ENCODE assay signal across 19 cellular contexts in the genomic region with DNA sequence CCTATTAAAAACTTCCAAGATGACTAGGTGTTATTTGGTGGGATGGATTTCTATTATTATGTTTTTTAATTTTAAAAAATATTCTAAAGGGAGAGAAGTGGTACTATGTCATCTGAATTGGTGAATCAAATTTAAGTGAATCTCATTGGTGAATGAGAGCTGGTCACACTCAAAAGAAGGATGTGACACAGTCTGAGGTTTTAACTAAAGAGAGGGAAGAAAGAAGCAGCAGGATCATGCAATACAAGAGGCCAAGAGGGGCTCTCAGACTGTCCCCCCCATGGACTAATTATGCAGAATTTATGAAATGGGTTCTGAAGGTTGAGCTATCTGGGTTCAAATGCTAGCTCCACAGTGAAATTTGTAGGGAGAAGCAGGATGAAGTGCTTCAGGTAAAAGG. TPM values are rescaled to one million over a fixed set of nuclear protein-coding genes. Genes with fewer than 3 reads are reported as not detected.
DNase-seq lines count a peak whose midpoint lies in the region; ATAC-seq, FAIRE-seq and TF ChIP-seq lines count a peak whose summit lies in the region.
"Had no signal": no experiment of that assay in that cellular context is flagged by ENCODE, and none has a peak within 500 bp of the region (broad histone marks: within the 10 kb centered on the region; RNA-seq: fewer than 3 reads in every experiment).

No MANE protein-coding gene starts in this region.

- DNase-seq in GM12892 (ENCODE audit: insufficient read length) (no peak), IMR-90 (no peak), GM12878 (ENCODE audit: low read depth, low spot score) (no peak), neuronal stem cell (ENCODE audit: low spot score) (no peak), NCI-H2029 treated with DMSO at 0.1 percent for 48 hours (lab: John Stamatoyannopoulos, UW) (no peak), NAMALWA (ENCODE audit: low spot score) (no peak), stomach (no peak)
- no peak for DNase-seq in stimulated activated CD4-positive, alpha-beta T cell treated with anti-CD3 and anti-CD28 coated beads, Interleukin-2, amount 100 ng/mL, for 24 hours
- DNase-seq: activated CD4-positive, alpha-beta T cell treated with anti-CD3 and anti-CD28 coated beads for 36 hours; activated CD8-positive, alpha-beta memory T cell treated with anti-CD3 and anti-CD28 coated beads, Interleukin-2, amount 50 U/mL, for 4 hours; activated naive CD4-positive, alpha-beta T cell treated with Interleukin-2 at 50 U/mL for 16 hours; cortex of kidney; NCI-H2081 treated with DMSO at 0.1 percent for 48 hours; NCI-H748 treated with DMSO at 0.1 percent for 48 hours; posterior cingulate gyrus; Right ventricle myocardium superior; T-helper 2 cell had no signal

- H3K4me2 ChIP-seq in IMR-90 (ENCODE audit: low read depth, low read length) (no peak overlapping the region), GM12878 (ENCODE audit: control insufficient read depth, insufficient read depth) (peak overlapping the region; percentile 6), neuronal stem cell (ENCODE audit: insufficient read depth, low read length, poor library complexity, severe bottlenecking) (no peak overlapping the region)

- H4K8ac ChIP-seq in IMR-90 (ENCODE audit: low read depth in 2 of 2, low read length in 2 of 2), result no peak overlapping the region
- no peak overlapping the region for H4K8ac ChIP-seq in neuronal stem cell (ENCODE audit: low read depth, low read length)

- RAD21 ChIA-PET in GM12878 (lab: Charles Lee; ENCODE audit: unreplicated experiment), result interaction anchor here (1.0 to 1.6 kb wide), 3 partner anchors 13 to 37 kb away, joined by 6 to 15 read pairs (median 6); no protein-coding TSS in a partner anchor

- CTCF ChIA-PET in IMR-90 (lab: Yijun Ruan, JAX), result interaction anchor here (1.0 kb wide), 1 partner anchor 23 kb away, joined by 4 read pairs; no protein-coding TSS in a partner anchor
- CTCF ChIA-PET in GM12878 (lab: Yijun Ruan, JAX), result interaction anchor here (0.7 to 2.1 kb wide), 7 partner anchors 10 to 35 kb away, joined by 3 to 6 read pairs (median 3); no protein-coding TSS in a partner anchor

- H2BK5ac ChIP-seq in IMR-90 (ENCODE audit: low read depth, low read length, poor library complexity, severe bottlenecking) (no peak overlapping the region), neuronal stem cell (ENCODE audit: low read length) (no peak overlapping the region)

- H3K23ac ChIP-seq in IMR-90 (ENCODE audit: low read depth, low read length), result no peak overlapping the region
- H3K23ac ChIP-seq in neuronal stem cell (ENCODE audit: low read depth, low read length, poor library complexity), result no peak overlapping the region

- TF ChIP-seq EP300 in GM12878 (IDR thresholded peaks at IDR 0.05; ENCODE audit: borderline replicate concordance in 1 of 2, control insufficient read depth in 1 of 2, low read depth in 2 of 2, low read length in 2 of 2) (no peak), stomach (IDR thresholded peaks at IDR 0.05) (no peak)

- no peak overlapping the region for H3K56ac ChIP-seq in IMR-90 (ENCODE audit: extremely low read depth, insufficient read depth, low read length)

- H4K91ac ChIP-seq in IMR-90 (ENCODE audit: insufficient read depth, low read depth, low read length) (no peak overlapping the region), neuronal stem cell (ENCODE audit: low read depth, low read length, poor library complexity) (no peak overlapping the region)

- no peak overlapping the region for H2BK12ac ChIP-seq in neuronal stem cell (ENCODE audit: low read length)

- H4K5ac ChIP-seq in IMR-90 (ENCODE audit: low read depth, low read length), result no peak overlapping the region

- TF ChIP-seq CTCF in IMR-90 (conservative IDR thresholded peaks at IDR 0.05; ENCODE audit: low read depth, low read length) (no peak), GM12878 (IDR thresholded peaks at IDR 0.05 in 2 of 3, conservative IDR thresholded peaks at IDR 0.05 in 1 of 3; ENCODE audit: control insufficient read depth in 2 of 3, extremely low read depth in 1 of 3, insufficient read depth in 1 of 3, low read depth in 3 of 3, low read length in 3 of 3) (no peak), stomach (IDR thresholded peaks at IDR 0.05) (no peak)

- BruUV-seq in IMR-90 (replicated peaks; lab: Mats Ljungman, UMichigan), result no TSS peak
- BruUV-seq in GM12878 (replicated peaks; lab: Mats Ljungman, UMichigan), result no TSS peak

- FAIRE-seq in GM12892 (lab: Jason Lieb, UNC), result peak; percentile 30
- no peak for FAIRE-seq in GM12878 (lab: Jason Lieb, UNC)
- FAIRE-seq: D721Med had no signal

- no peak overlapping the region for H2AFZ ChIP-seq in IMR-90 (replicated peaks; ENCODE audit: low read length, poor library complexity)
- no peak overlapping the region for H2AFZ ChIP-seq in GM12878 (ENCODE audit: control insufficient read depth, low read depth, low read length)
- peak overlapping the region; percentile 49 for H2AFZ ChIP-seq in neuronal stem cell (ENCODE audit: low read length)

- no peak overlapping the region for H3K27ac ChIP-seq in IMR-90 (ENCODE audit: insufficient read depth, low read length)
- H3K27ac ChIP-seq in GM12878 (ENCODE audit: control insufficient read depth, insufficient read depth), result peak overlapping the region; percentile 34; the same call in 1 of the 2 replicates
- H3K27ac ChIP-seq in neuronal stem cell (replicated peaks; ENCODE audit: low read length), result no peak overlapping the region
- peak overlapping the region in 1 of 5 donors; percentile 14 for H3K27ac ChIP-seq in stomach

- H3K9me3 ChIP-seq in IMR-90 (ENCODE audit: control insufficient read depth, insufficient read depth, low read length), result no peaks in the 10 kb centered on the region
- H3K9me3 ChIP-seq in GM12878 (replicated peaks; ENCODE audit: control insufficient read depth, insufficient read depth, low read length), result peaks cover under 1% of the 10 kb centered on the region; the same call in 1 of the 3 replicates
- no peaks in the 10 kb centered on the region for H3K9me3 ChIP-seq in neuronal stem cell (replicated peaks in 1 of 2; ENCODE audit: control insufficient read depth in 2 of 2, insufficient read depth in 1 of 2, low read depth in 1 of 2, low read length in 2 of 2)
- no peaks in the 10 kb centered on the region for H3K9me3 ChIP-seq in stomach
- H3K9me3 ChIP-seq: mucosa of descending colon had no signal

- ATAC-seq in IMR-90 (ENCODE audit: low read depth), result no peak
- peak; percentile 36 for ATAC-seq in GM12878
- ATAC-seq: activated CD4-positive, alpha-beta T cell treated with anti-CD3 and anti-CD28 coated beads for 36 hours had no signal

- H3K79me1 ChIP-seq in IMR-90 (ENCODE audit: low read depth in 1 of 2, low read length in 2 of 2) (no peaks in the 10 kb centered on the region), neuronal stem cell (ENCODE audit: low read depth, low read length) (no peaks in the 10 kb centered on the region)

- H3K36me3 ChIP-seq in IMR-90 (ENCODE audit: control insufficient read depth, insufficient read depth, low read length), result no peaks in the 10 kb centered on the region
- H3K36me3 ChIP-seq in GM12878 (ENCODE audit: control insufficient read depth in 2 of 2, insufficient read depth in 2 of 2, low read length in 1 of 2), result peaks cover 0 to 2% of the 10 kb centered on the region in 2 experiments; a peak in 2 of 4 replicates
- H3K36me3 ChIP-seq in neuronal stem cell (replicated peaks in 1 of 2; ENCODE audit: control insufficient read depth in 2 of 2, insufficient read depth in 2 of 2, low read length in 2 of 2), result no peaks in the 10 kb centered on the region
- no peaks in the 10 kb centered on the region for H3K36me3 ChIP-seq in stomach

- no peak overlapping the region for H3K9ac ChIP-seq in IMR-90 (ENCODE audit: low read depth, low read length)
- no peak overlapping the region for H3K9ac ChIP-seq in GM12878 (ENCODE audit: control insufficient read depth, insufficient read depth, low read length)
- no peak overlapping the region for H3K9ac ChIP-seq in neuronal stem cell (ENCODE audit: low read depth, low read length, poor library complexity)

- H3K4me1 ChIP-seq in IMR-90 (ENCODE audit: control insufficient read depth, insufficient read depth, low read length), result peaks cover 8% of the 10 kb centered on the region; the same call in 1 of the 2 replicates
- H3K4me1 ChIP-seq in GM12878 (ENCODE audit: control insufficient read depth, insufficient read depth, low read length), result peaks cover 21% of the 10 kb centered on the region
- H3K4me1 ChIP-seq in neuronal stem cell (ENCODE audit: control insufficient read depth in 2 of 2, insufficient read depth in 1 of 2, low read depth in 1 of 2, low read length in 2 of 2), result peaks cover 2 to 20% of the 10 kb centered on the region in 2 donors
- peaks cover 0 to 33% (median 11%) of the 10 kb centered on the region in 4 donors for H3K4me1 ChIP-seq in stomach

- H2BK15ac ChIP-seq in IMR-90 (ENCODE audit: low read depth, low read length), result 0 out of 3 replicates have a peak overlapping the region, but pooled peaks have one; percentile 32
- no peak overlapping the region for H2BK15ac ChIP-seq in neuronal stem cell (ENCODE audit: low read length)

- H2AK9ac ChIP-seq in IMR-90 (replicated peaks; ENCODE audit: low read depth, low read length, poor library complexity), result no peak overlapping the region

- TF ChIP-seq RAD21 in IMR-90 (IDR thresholded peaks at IDR 0.05; ENCODE audit: low read length) (no peak), GM12878 (IDR thresholded peaks at IDR 0.05; ENCODE audit: insufficient read depth, low read depth, low read length) (no peak)

- H3K9me1 ChIP-seq in IMR-90 (ENCODE audit: insufficient read depth, low read length), result no peaks in the 10 kb centered on the region; the same call in 1 of the 2 replicates

- no peaks in the 10 kb centered on the region for H3K27me3 ChIP-seq in IMR-90 (ENCODE audit: control insufficient read depth, insufficient read depth, low read length)
- H3K27me3 ChIP-seq in GM12878 (replicated peaks in 1 of 2; ENCODE audit: control insufficient read depth in 2 of 2, insufficient read depth in 2 of 2, low read length in 1 of 2), result no peaks in the 10 kb centered on the region
- no peaks in the 10 kb centered on the region for H3K27me3 ChIP-seq in neuronal stem cell (ENCODE audit: control insufficient read depth in 3 of 3, insufficient read depth in 3 of 3, low read depth in 1 of 3, low read length in 3 of 3)
- no peaks in the 10 kb centered on the region for H3K27me3 ChIP-seq in stomach

- no peak overlapping the region for H2AK5ac ChIP-seq in IMR-90 (ENCODE audit: low read depth, low read length)
- H2AK5ac ChIP-seq in neuronal stem cell (ENCODE audit: low read depth, low read length), result no peak overlapping the region

- no peak overlapping the region for H2BK20ac ChIP-seq in IMR-90 (ENCODE audit: low read depth, low read length)

- TF ChIP-seq POLR2A in GM12892 (IDR thresholded peaks at IDR 0.05; ENCODE audit: low read depth, low read length), result no peak
- no peak for TF ChIP-seq POLR2A in IMR-90 (IDR thresholded peaks at IDR 0.05; ENCODE audit: low read depth, low read length)
- TF ChIP-seq POLR2A in GM12878 (IDR thresholded peaks at IDR 0.05; ENCODE audit: low read depth, low read length), result no peak
- no peak for TF ChIP-seq POLR2A in stomach (IDR thresholded peaks at IDR 0.05)

- H3K18ac ChIP-seq in IMR-90 (ENCODE audit: low read depth, low read length) (peak overlapping the region; percentile 28; the same call in 1 of the 2 replicates), neuronal stem cell (ENCODE audit: low read length) (no peak overlapping the region)

- peaks cover 40% of the 10 kb centered on the region for H3K79me2 ChIP-seq in GM12878 (ENCODE audit: control insufficient read depth, insufficient read depth, low read length)

- H3K4ac ChIP-seq in IMR-90 (ENCODE audit: low read depth, low read length) (no peak overlapping the region), neuronal stem cell (ENCODE audit: low read length) (no peak overlapping the region)

- H3K4me3 ChIP-seq in IMR-90 (ENCODE audit: insufficient read depth, low read depth, low read length), result no peak overlapping the region
- H3K4me3 ChIP-seq in GM12878, result no peak overlapping the region
- H3K4me3 ChIP-seq in neuronal stem cell (ENCODE audit: low read length in 2 of 2), result no peak overlapping the region
- H3K4me3 ChIP-seq in stomach, result no peak overlapping the region
- H3K4me3 ChIP-seq: mucosa of descending colon had no signal

- POLR2A ChIA-PET in IMR-90 (lab: Charles Lee; ENCODE audit: unreplicated experiment) (no interaction called here), GM12878 (lab: Charles Lee) (interaction anchor here (0.6 to 5.0 kb wide), 4 partner anchors 12 to 1317 kb away, joined by 3 to 49 read pairs (median 10); no protein-coding TSS in a partner anchor)

- H2BK120ac ChIP-seq in IMR-90 (ENCODE audit: low read depth, low read length) (no peak overlapping the region), neuronal stem cell (ENCODE audit: low read depth, low read length) (no peak overlapping the region)

- H3K14ac ChIP-seq in IMR-90 (replicated peaks; ENCODE audit: low read depth, low read length) (no peak overlapping the region), neuronal stem cell (ENCODE audit: low read length) (no peak overlapping the region)

- H4K20me1 ChIP-seq in IMR-90 (ENCODE audit: insufficient read depth, low read length) (no peaks in the 10 kb centered on the region), GM12878 (ENCODE audit: control insufficient read depth, insufficient read depth) (no peaks in the 10 kb centered on the region)

- intact Hi-C loops in IMR-90 (cut with micrococcal nuclease), result no loop called here
- intact Hi-C loops in GM12878 (cut with micrococcal nuclease; ENCODE audit: unreplicated experiment), result loop anchor here (1.0 kb wide), 1 partner anchor 110 kb away; no protein-coding TSS in a partner anchor
- intact Hi-C loops in stomach (cut with DNase I; ENCODE audit: low total_unique reads), result no loop called here

- in situ Hi-C loops in IMR-90 (cut with MboI; ENCODE audit: low sequenced_read_pairs) (no loop called here), GM12878 (cut with MboI) (no loop called here)

- dilution Hi-C loops in IMR-90 (cut with HindIII; ENCODE audit: low sequenced_read_pairs, unreplicated experiment), result no loop called here

- SMC1A ChIA-PET in GM12878 (lab: Charles Lee; ENCODE audit: uncharacterized antibody, unreplicated experiment), result interaction anchor here (0.7 to 6.7 kb wide), 9 partner anchors 12 to 110 kb away, joined by 3 to 123 read pairs (median 4); partner anchors contain the start of gene MACC1

RNA-seq across cellular contexts. Expression of gene MACC1, which starts 16.2 kb away (rescaled TPM):
- 12.8 TPM for polyA plus RNA-seq in GM12892 (2012; ENCODE audit: missing spikeins)
- total RNA-seq in IMR-90 (2012; rRNA removed) (under 0.01 TPM in 2 replicates), GM12878 (2014; rRNA removed) (23.7 and 31.0 TPM in 2 replicates), GM12878 (2014; rRNA removed; fragmentation: Illumina TruSeq; extraction: Trizol) (47.7 and 47.8 TPM in 2 replicates), GM12878 (2021) (26.6 and 27.6 TPM in 2 replicates), stomach (10 to 100 TPM in 2 of 5 donors, 1 to 10 TPM in 2, not detected in 1; 2.0 to 41.7 (median 14.5) TPM)
- polyA plus RNA-seq in IMR-90 (2012; rRNA removed) (not detected in 2 replicates), GM12878 (2011; rRNA removed) (61.1 and 99.6 TPM in 2 replicates), GM12878 (2014; fragmentation: Illumina TruSeq; extraction: Trizol) (14.4 and 16.0 TPM in 2 replicates), GM12878 (2014; fragmentation: Nextera tagmentation; extraction: Ambion mirVana) (10 to 100 TPM in 1 of 2 experiments, 1 to 10 TPM in 1; 6.0 to 10.9 TPM), GM12878 (2014; rRNA removed) (6.5 and 8.0 TPM in 2 replicates), GM12878 (2016; fragmentation: Nextera tagmentation; extraction: Ambion mirVana) (10 to 100 TPM in 1 of 2 experiments, 1 to 10 TPM in 1; 9.0 to 11.0 TPM), stomach (1 to 10 TPM in 2 of 3 donors, under 1 TPM in 1; 0.76 to 2.2 (median 1.4) TPM)
- not detected in 2 replicates for polyA plus RNA-seq in IMR-90 (2012; cell fraction: cytosol; rRNA removed)
- 0.01 TPM in 1 of 2 replicates, not detected in the other for polyA plus RNA-seq in IMR-90 (2012; cell fraction: nucleus; rRNA removed; ENCODE audit: low replicate concordance)
- 593 and 645 TPM in 2 replicates for total RNA-seq in GM12878 (2013; cell fraction: nucleolus; rRNA removed)
- polyA plus RNA-seq in GM12878 (2011; ENCODE audit: low read depth), result 2.0 TPM
- polyA plus RNA-seq in GM12878 (2011; cell fraction: cytosol; rRNA removed), result 20.5 and 20.6 TPM in 2 replicates
- 47.9 and 49.9 TPM in 2 replicates for polyA plus RNA-seq in GM12878 (2011; cell fraction: nucleus; rRNA removed)
- 2.8 and 4.0 TPM in 2 replicates for polyA plus RNA-seq in GM12878 (2012)
- polyA minus RNA-seq in GM12878 (2011; rRNA and poly(A)+ RNA removed), result 172 and 187 TPM in 2 replicates
- 79.0 and 99.2 TPM in 2 replicates for polyA minus RNA-seq in GM12878 (2011; cell fraction: cytosol; rRNA and poly(A)+ RNA removed)
- 139 and 207 TPM in 2 replicates for polyA minus RNA-seq in GM12878 (2011; cell fraction: nucleus; rRNA and poly(A)+ RNA removed)
- 0.42 TPM for polyA plus RNA-seq in neuronal stem cell (2013, experiment 1 of 2)
- polyA plus RNA-seq in neuronal stem cell (2013, experiment 2 of 2), result 0.44 TPM
